In genomic region chr1:226710501-226710900, GRCh38 we compare ENCODE assay signal across 1 cellular context.
TF ChIP-seq lines count a peak whose summit lies in the region.

No MANE protein-coding gene starts in this region.

TF ChIP-seq in GM12878, 131 proteins besides CTCF, POLR2A, EP300 and RAD21 (continued from another document):
- TF ChIP-seq, protein P1, sequence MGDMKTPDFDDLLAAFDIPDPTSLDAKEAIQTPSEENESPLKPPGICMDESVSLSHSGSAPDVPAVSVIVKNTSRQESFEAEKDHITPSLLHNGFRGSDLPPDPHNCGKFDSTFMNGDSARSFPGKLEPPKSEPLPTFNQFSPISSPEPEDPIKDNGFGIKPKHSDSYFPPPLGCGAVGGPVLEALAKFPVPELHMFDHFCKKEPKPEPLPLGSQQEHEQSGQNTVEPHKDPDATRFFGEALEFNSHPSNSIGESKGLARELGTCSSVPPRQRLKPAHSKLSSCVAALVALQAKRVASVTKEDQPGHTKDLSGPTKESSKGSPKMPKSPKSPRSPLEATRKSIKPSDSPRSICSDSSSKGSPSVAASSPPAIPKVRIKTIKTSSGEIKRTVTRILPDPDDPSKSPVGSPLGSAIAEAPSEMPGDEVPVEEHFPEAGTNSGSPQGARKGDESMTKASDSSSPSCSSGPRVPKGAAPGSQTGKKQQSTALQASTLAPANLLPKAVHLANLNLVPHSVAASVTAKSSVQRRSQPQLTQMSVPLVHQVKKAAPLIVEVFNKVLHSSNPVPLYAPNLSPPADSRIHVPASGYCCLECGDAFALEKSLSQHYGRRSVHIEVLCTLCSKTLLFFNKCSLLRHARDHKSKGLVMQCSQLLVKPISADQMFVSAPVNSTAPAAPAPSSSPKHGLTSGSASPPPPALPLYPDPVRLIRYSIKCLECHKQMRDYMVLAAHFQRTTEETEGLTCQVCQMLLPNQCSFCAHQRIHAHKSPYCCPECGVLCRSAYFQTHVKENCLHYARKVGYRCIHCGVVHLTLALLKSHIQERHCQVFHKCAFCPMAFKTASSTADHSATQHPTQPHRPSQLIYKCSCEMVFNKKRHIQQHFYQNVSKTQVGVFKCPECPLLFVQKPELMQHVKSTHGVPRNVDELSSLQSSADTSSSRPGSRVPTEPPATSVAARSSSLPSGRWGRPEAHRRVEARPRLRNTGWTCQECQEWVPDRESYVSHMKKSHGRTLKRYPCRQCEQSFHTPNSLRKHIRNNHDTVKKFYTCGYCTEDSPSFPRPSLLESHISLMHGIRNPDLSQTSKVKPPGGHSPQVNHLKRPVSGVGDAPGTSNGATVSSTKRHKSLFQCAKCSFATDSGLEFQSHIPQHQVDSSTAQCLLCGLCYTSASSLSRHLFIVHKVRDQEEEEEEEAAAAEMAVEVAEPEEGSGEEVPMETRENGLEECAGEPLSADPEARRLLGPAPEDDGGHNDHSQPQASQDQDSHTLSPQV (IDR thresholded peaks at IDR 0.05) = no peak
- no peak for TF ChIP-seq KAT2A (conservative IDR thresholded peaks at IDR 0.05; ENCODE audit: control insufficient read depth, low read depth, low read length)
- no peak for TF ChIP-seq RFX5 (IDR thresholded peaks at IDR 0.05; ENCODE audit: low read depth, low read length)
- no peak for TF ChIP-seq KDM1A (IDR thresholded peaks at IDR 0.05; ENCODE audit: borderline replicate concordance)
- no peak for TF ChIP-seq SMARCA5 (IDR thresholded peaks at IDR 0.05)
- TF ChIP-seq BCL11A (IDR thresholded peaks at IDR 0.05; ENCODE audit: low read depth, low read length) = no peak
- no peak for TF ChIP-seq CHD4 (IDR thresholded peaks at IDR 0.05)
- TF ChIP-seq STAT3 (IDR thresholded peaks at IDR 0.05; ENCODE audit: low read depth, low read length) = no peak
- no peak for TF ChIP-seq NRF1 (conservative IDR thresholded peaks at IDR 0.05; ENCODE audit: low read depth, low read length)
- TF ChIP-seq SMAD5 (IDR thresholded peaks at IDR 0.05; ENCODE audit: low read depth) = no peak
- TF ChIP-seq, protein P2, sequence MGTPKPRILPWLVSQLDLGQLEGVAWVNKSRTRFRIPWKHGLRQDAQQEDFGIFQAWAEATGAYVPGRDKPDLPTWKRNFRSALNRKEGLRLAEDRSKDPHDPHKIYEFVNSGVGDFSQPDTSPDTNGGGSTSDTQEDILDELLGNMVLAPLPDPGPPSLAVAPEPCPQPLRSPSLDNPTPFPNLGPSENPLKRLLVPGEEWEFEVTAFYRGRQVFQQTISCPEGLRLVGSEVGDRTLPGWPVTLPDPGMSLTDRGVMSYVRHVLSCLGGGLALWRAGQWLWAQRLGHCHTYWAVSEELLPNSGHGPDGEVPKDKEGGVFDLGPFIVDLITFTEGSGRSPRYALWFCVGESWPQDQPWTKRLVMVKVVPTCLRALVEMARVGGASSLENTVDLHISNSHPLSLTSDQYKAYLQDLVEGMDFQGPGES (IDR thresholded peaks at IDR 0.05) = no peak
- TF ChIP-seq CEBPZ (IDR thresholded peaks at IDR 0.05; ENCODE audit: low read depth, low read length) = no peak
